8 cellular contexts compared by ENCODE assay signal in genomic region chr17:17042381-17042736, GRCh38. TPM values are rescaled to one million over a fixed set of nuclear protein-coding genes. Genes with fewer than 3 reads are reported as not detected.
A peak's percentile ranks its signal among the peaks of the same experiment; 100 is the strongest.
DNase-seq lines count a peak whose midpoint lies in the region; TF ChIP-seq lines count a peak whose summit lies in the region.

MPRIP (plus strand) TSS chr17:17042457; CDS start chr17:17042849, 392 bp downstream.

- peaks cover 4% of the 10 kb centered on the region for H3K36me3 ChIP-seq in osteoblast (ENCODE audit: insufficient read depth, low read length)

- H3K27me3 ChIP-seq in osteoblast (ENCODE audit: insufficient read depth, low read length): no peaks in the 10 kb centered on the region

- peak within 1 kb of the TSS; percentile 99 for H3K4me2 ChIP-seq in osteoblast (ENCODE audit: insufficient read depth, low read length)

- TF ChIP-seq POLR2A in GM19193 (IDR thresholded peaks at IDR 0.05; ENCODE audit: extremely low read depth, insufficient read depth, insufficient read length) (peak; percentile 56), Raji (IDR thresholded peaks at IDR 0.05; ENCODE audit: insufficient read depth, low read depth, low read length) (peak; percentile 56)

- TF ChIP-seq CTCF in fibroblast of mammary gland (conservative IDR thresholded peaks at IDR 0.05; ENCODE audit: control insufficient read depth, insufficient read depth, low read depth, low read length) (no peak), osteoblast (IDR thresholded peaks at IDR 0.05; ENCODE audit: extremely low read depth, low read depth, low read length) (no peak), GM10266 (IDR thresholded peaks at IDR 0.05; ENCODE audit: control insufficient read depth, insufficient read depth, low read depth, missing control alignments) (no peak)

- H3K4me3 ChIP-seq in fibroblast of mammary gland (ENCODE audit: control insufficient read depth, low read depth, low read length) (peak within 1 kb of the TSS; percentile 71), osteoblast (ENCODE audit: insufficient read depth, low read length) (peak within 1 kb of the TSS; percentile 82)

- no peaks in the 10 kb centered on the region for H3K9me3 ChIP-seq in osteoblast (ENCODE audit: low read depth, low read length)

- H2AFZ ChIP-seq in osteoblast (ENCODE audit: low read length): peak within 1 kb of the TSS; percentile 69

- H4K20me1 ChIP-seq in osteoblast (ENCODE audit: insufficient read depth, low read length): peaks cover 39% of the 10 kb centered on the region

- peaks cover 36% of the 10 kb centered on the region for H3K4me1 ChIP-seq in osteoblast (ENCODE audit: insufficient read depth, low read length)

- DNase-seq in fibroblast of mammary gland (ENCODE audit: low read depth): no peak
- no peak for DNase-seq in osteoblast (ENCODE audit: insufficient read length, low spot score, missing footprints)
- DNase-seq in OCI-M1 (lab: John Stamatoyannopoulos, UW): no peak
- no peak for DNase-seq in GM10266 (ENCODE audit: extremely low spot score)
- DNase-seq in DMS79 treated with DMSO at 0.1 percent for 48 hours (lab: John Stamatoyannopoulos, UW): no peak
- no peak for DNase-seq in GF-D8 (lab: John Stamatoyannopoulos, UW)

- peak within 1 kb of the TSS; percentile 91 for H3K27ac ChIP-seq in osteoblast (ENCODE audit: low read depth, low read length)

- peaks cover 47% of the 10 kb centered on the region for H3K79me2 ChIP-seq in osteoblast (ENCODE audit: insufficient read depth, low read length)

RNA-seq across cellular contexts. Expression of gene MPRIP, which starts in this region (rescaled TPM):
- total RNA-seq in osteoblast: 120 and 149 TPM in 2 replicates
